ENCODE assay signal across 17 cellular contexts in genomic region chr2:172131713-172132555, GRCh38. TPM values are rescaled to one million over a fixed set of nuclear protein-coding genes. Genes with fewer than 3 reads are reported as not detected.
DNase-seq lines count a peak whose midpoint lies in the region; ATAC-seq, FAIRE-seq and TF ChIP-seq lines count a peak whose summit lies in the region.
"Had no signal": no experiment of that assay in that cellular context is flagged by ENCODE, and none has a peak within 500 bp of the region (broad histone marks: within the 10 kb centered on the region; RNA-seq: fewer than 3 reads in every experiment).

No MANE protein-coding gene starts in this region.

- H3K4me3 ChIP-seq in GM23338 = no peak overlapping the region
- no peak overlapping the region for H3K4me3 ChIP-seq in IMR-90 (ENCODE audit: insufficient read depth, low read depth, low read length)
- H3K4me3 ChIP-seq in H1 (ENCODE audit: extremely low read depth in 1 of 4, insufficient read depth in 2 of 4, low read depth in 3 of 4, low read length in 4 of 4) = no peak overlapping the region
- no peak overlapping the region for H3K4me3 ChIP-seq in mesendoderm (ENCODE audit: low read length)

- H2BK20ac ChIP-seq in IMR-90 (ENCODE audit: low read depth, low read length) (no peak overlapping the region), H1 (ENCODE audit: low read length) (no peak overlapping the region)

- ATAC-seq in GM23338 = peak; percentile 93
- ATAC-seq in IMR-90 (ENCODE audit: low read depth) = no peak

- H2BK15ac ChIP-seq in IMR-90 (ENCODE audit: low read depth, low read length) (no peak overlapping the region), H1 (ENCODE audit: low read length) (no peak overlapping the region), mesendoderm (replicated peaks; ENCODE audit: low read depth) (no peak overlapping the region)

- H3K79me2 ChIP-seq in GM23338 (replicated peaks; ENCODE audit: insufficient read depth) (no peaks in the 10 kb centered on the region), H1 (ENCODE audit: control insufficient read depth in 1 of 2, insufficient read depth in 2 of 2, low read length in 2 of 2) (no peaks in the 10 kb centered on the region), mesendoderm (ENCODE audit: control insufficient read depth, insufficient read depth, low read length) (no peaks in the 10 kb centered on the region)

- no peaks in the 10 kb centered on the region for H3K36me3 ChIP-seq in GM23338 (ENCODE audit: insufficient read depth)
- H3K36me3 ChIP-seq in IMR-90 (ENCODE audit: control insufficient read depth, insufficient read depth, low read length) = no peaks in the 10 kb centered on the region
- H3K36me3 ChIP-seq in H1 (ENCODE audit: control insufficient read depth in 2 of 4, insufficient read depth in 4 of 4, low read length in 3 of 4) = no peaks in the 10 kb centered on the region
- no peaks in the 10 kb centered on the region for H3K36me3 ChIP-seq in mesendoderm (ENCODE audit: control insufficient read depth, insufficient read depth, low read length)

- no peak overlapping the region for H3K56ac ChIP-seq in IMR-90 (ENCODE audit: extremely low read depth, insufficient read depth, low read length)
- H3K56ac ChIP-seq in H1 (replicated peaks; ENCODE audit: insufficient read length, low read depth, low read length) = no peak overlapping the region
- H3K56ac ChIP-seq in mesendoderm (ENCODE audit: low read length) = no peak overlapping the region

- H3K9ac ChIP-seq in IMR-90 (ENCODE audit: low read depth, low read length) = no peak overlapping the region
- H3K9ac ChIP-seq in H1 (replicated peaks in 1 of 4; ENCODE audit: extremely low read depth in 1 of 4, low read depth in 3 of 4, low read length in 3 of 4) = no peak overlapping the region
- H3K9ac ChIP-seq in mesendoderm (ENCODE audit: low read length) = no peak overlapping the region

- H3K4ac ChIP-seq in IMR-90 (ENCODE audit: low read depth, low read length) (no peak overlapping the region), H1 (replicated peaks; ENCODE audit: insufficient read length, low read depth, low read length) (no peak overlapping the region), mesendoderm (ENCODE audit: low read depth, low read length) (no peak overlapping the region)

- H4K20me1 ChIP-seq in GM23338 (replicated peaks; ENCODE audit: insufficient read depth) (no peaks in the 10 kb centered on the region), IMR-90 (ENCODE audit: insufficient read depth, low read length) (no peaks in the 10 kb centered on the region), H1 (replicated peaks in 1 of 2; ENCODE audit: control insufficient read depth in 1 of 2, insufficient read depth in 2 of 2, low read length in 2 of 2) (no peaks in the 10 kb centered on the region)

- DNase-seq in GM23338 (ENCODE audit: low spot score) = peak; percentile 88
- DNase-seq in IMR-90 = no peak
- peak in 1 of 2 experiments; percentile 63 for DNase-seq in H1 (ENCODE audit: low read depth in 1 of 2, low spot score in 2 of 2)
- peak; percentile 42 for DNase-seq in mesendoderm
- DNase-seq in activated CD8-positive, alpha-beta memory T cell treated with anti-CD3 and anti-CD28 coated beads, Interleukin-2, amount 50 U/mL, for 48 hours = no peak
- no peak for DNase-seq in germinal center (ENCODE audit: low spot score)
- DNase-seq in NCI-H446 (lab: John Stamatoyannopoulos, UW) = no peak
- DNase-seq in NCI-H226 = no peak
- DNase-seq: C1 segment of cervical spinal cord, DND-41, GF-D8, MV-4-11, NCI-H1417, NCI-H1930, NCI-H774 had no signal

- no peaks in the 10 kb centered on the region for H3K9me2 ChIP-seq in GM23338 (ENCODE audit: insufficient read depth)

- no peak for TF ChIP-seq EP300 in H1 (IDR thresholded peaks at IDR 0.05; ENCODE audit: borderline replicate concordance in 1 of 2, low read depth in 2 of 2, low read length in 2 of 2)

- H3K4me1 Mint-ChIP-seq in GM23338 = peaks cover 21% of the 10 kb centered on the region

- H4K91ac ChIP-seq in IMR-90 (ENCODE audit: insufficient read depth, low read depth, low read length) (no peak overlapping the region), H1 (replicated peaks; ENCODE audit: insufficient read length, low read length) (peak overlapping the region; percentile 70)

- H2BK12ac ChIP-seq in H1 (ENCODE audit: low read depth, low read length) = peak overlapping the region; percentile 77; the same call in 1 of the 2 replicates

- CTCF ChIA-PET in IMR-90 (lab: Yijun Ruan, JAX) = no interaction called here
- CTCF ChIA-PET in H1 (lab: Charles Lee; ENCODE audit: partially characterized antibody) = interaction anchor here (0.6 to 2.3 kb wide), 5 partner anchors 26 to 543 kb away, joined by 3 to 9 read pairs (median 3); no protein-coding TSS in a partner anchor

- peaks cover 3% of the 10 kb centered on the region for H3K36me3 Mint-ChIP-seq in GM23338 (ENCODE audit: low read depth)

- H3K27ac ChIP-seq in GM23338 (ENCODE audit: low read depth) (no peak overlapping the region), IMR-90 (ENCODE audit: insufficient read depth, low read length) (no peak overlapping the region), H1 (ENCODE audit: low read depth, low read length) (0 out of 2 replicates have a peak overlapping the region, but pooled peaks have one; percentile 6), mesendoderm (ENCODE audit: low read depth, low read length) (no peak overlapping the region)

- no peaks in the 10 kb centered on the region for H3F3A ChIP-seq in GM23338 (replicated peaks; ENCODE audit: low read depth)

- H2AK5ac ChIP-seq in IMR-90 (ENCODE audit: low read depth, low read length) (no peak overlapping the region), H1 (ENCODE audit: low read depth, low read length) (no peak overlapping the region), mesendoderm (ENCODE audit: low read length) (no peak overlapping the region)

- H2AK9ac ChIP-seq in IMR-90 (replicated peaks; ENCODE audit: low read depth, low read length, poor library complexity) = no peak overlapping the region

- intact Hi-C loops in IMR-90 (cut with micrococcal nuclease) = no loop called here

- no CpG with 5 or more reads among the region's 5 CpGs for WGBS in IMR-90 (ENCODE audit: extremely low coverage in 2 of 2, insufficient read length in 1 of 2), 2 experiments
- WGBS in H1 (ENCODE audit: extremely low coverage in 1 of 2, insufficient coverage in 1 of 2, insufficient read length in 1 of 2, insufficient replicate concordance in 2 of 2, low coverage in 1 of 2, low lambda C conversion rate in 2 of 2, missing lambda C conversion rate in 1 of 2), 2 experiments = 37% methylated on average over 5 of the region's 5 CpGs; no CpG with 5 or more reads in 1 of the 2 experiments
- no CpG with 5 or more reads among the region's 5 CpGs for WGBS in mesendoderm (ENCODE audit: extremely low coverage, insufficient coverage, low lambda C conversion rate)

- H2BK120ac ChIP-seq in IMR-90 (ENCODE audit: low read depth, low read length) (no peak overlapping the region), H1 (replicated peaks; ENCODE audit: low read depth, low read length) (no peak overlapping the region), mesendoderm (ENCODE audit: low read depth, low read length) (no peak overlapping the region)

- H3K23ac ChIP-seq in IMR-90 (ENCODE audit: low read depth, low read length) = no peak overlapping the region
- H3K23ac ChIP-seq in H1 (ENCODE audit: insufficient read length) = no peak overlapping the region
- no peak overlapping the region for H3K23ac ChIP-seq in mesendoderm (ENCODE audit: low read length)

- H3K27me3 Mint-ChIP-seq in GM23338 (ENCODE audit: insufficient read depth, low read depth, poor library complexity) = peaks cover 31% of the 10 kb centered on the region

- H3K9me3 ChIP-seq in IMR-90 (ENCODE audit: control insufficient read depth, insufficient read depth, low read length) (no peaks in the 10 kb centered on the region; the same call in 1 of the 2 replicates), H1 (ENCODE audit: insufficient read depth in 2 of 2, low read depth in 1 of 2, low read length in 1 of 2) (no peaks in the 10 kb centered on the region)

- no peaks in the 10 kb centered on the region for H3K9me1 ChIP-seq in IMR-90 (ENCODE audit: insufficient read depth, low read length)

- POLR2A ChIA-PET in IMR-90 (lab: Charles Lee; ENCODE audit: unreplicated experiment) (no interaction called here), H1 (lab: Charles Lee; ENCODE audit: partially characterized antibody) (interaction anchor here (0.8 kb wide), 1 partner anchor 39 kb away, joined by 3 read pairs; no protein-coding TSS in a partner anchor)

- H3K79me1 ChIP-seq in IMR-90 (ENCODE audit: low read depth in 1 of 2, low read length in 2 of 2) (no peaks in the 10 kb centered on the region), H1 (ENCODE audit: low read depth, low read length) (no peaks in the 10 kb centered on the region), mesendoderm (ENCODE audit: low read length) (no peaks in the 10 kb centered on the region)

- dilution Hi-C loops in IMR-90 (cut with HindIII; ENCODE audit: low sequenced_read_pairs, unreplicated experiment) = no loop called here

- H3K27me3 ChIP-seq in GM23338 (ENCODE audit: insufficient read depth) (peaks cover 44% of the 10 kb centered on the region), IMR-90 (ENCODE audit: control insufficient read depth, insufficient read depth, low read length) (peaks cover 7% of the 10 kb centered on the region), H1 (replicated peaks in 1 of 4; ENCODE audit: control insufficient read depth in 3 of 4, extremely low read depth in 1 of 4, insufficient read depth in 3 of 4, low read length in 3 of 4) (no peaks in the 10 kb centered on the region; a peak in 2 of 7 replicates), mesendoderm (ENCODE audit: insufficient read depth, low read length, poor library complexity) (no peaks in the 10 kb centered on the region)

- H3K27ac Mint-ChIP-seq in GM23338 = no peak overlapping the region

- in situ Hi-C loops in IMR-90 (cut with MboI; ENCODE audit: low sequenced_read_pairs) = loop anchor here (10.0 kb wide), 1 partner anchor 537 kb away; no protein-coding TSS in a partner anchor

- H3K14ac ChIP-seq in IMR-90 (replicated peaks; ENCODE audit: low read depth, low read length) = no peak overlapping the region
- H3K14ac ChIP-seq in H1 (ENCODE audit: insufficient read length) = no peak overlapping the region

- H3K4me2 ChIP-seq in GM23338 (peak overlapping the region; percentile 15), IMR-90 (ENCODE audit: low read depth, low read length) (no peak overlapping the region), H1 (ENCODE audit: insufficient read depth in 1 of 2, low read depth in 2 of 2, low read length in 2 of 2) (peak overlapping the region; percentile 5 to 39; a peak in 2 of 4 replicates), mesendoderm (ENCODE audit: low read length) (no peak overlapping the region)

- no peak for TF ChIP-seq CTCF in GM23338 (conservative IDR thresholded peaks at IDR 0.05; ENCODE audit: low read depth in 2 of 2)
- TF ChIP-seq CTCF in IMR-90 (conservative IDR thresholded peaks at IDR 0.05; ENCODE audit: low read depth, low read length) = no peak
- no peak for TF ChIP-seq CTCF in H1 (IDR thresholded peaks at IDR 0.05; ENCODE audit: control extremely low read depth in 1 of 3, insufficient read depth in 1 of 3, low read depth in 1 of 3, low read length in 3 of 3)

- H2BK5ac ChIP-seq in IMR-90 (ENCODE audit: low read depth, low read length, poor library complexity, severe bottlenecking) (no peak overlapping the region), H1 (ENCODE audit: low read depth, low read length) (peak overlapping the region; percentile 37; the same call in 1 of the 2 replicates), mesendoderm (ENCODE audit: low read length) (no peak overlapping the region)

- TF ChIP-seq RAD21 in IMR-90 (IDR thresholded peaks at IDR 0.05; ENCODE audit: low read length) (no peak), H1 (IDR thresholded peaks at IDR 0.05 in 1 of 2, conservative IDR thresholded peaks at IDR 0.05 in 1 of 2; ENCODE audit: low read depth in 2 of 2, low read length in 2 of 2) (no peak)

- H3K4me3 Mint-ChIP-seq in GM23338 = no peak overlapping the region

- H3K4me1 ChIP-seq in GM23338 (ENCODE audit: insufficient read depth) = peaks cover 30% of the 10 kb centered on the region
- H3K4me1 ChIP-seq in IMR-90 (ENCODE audit: control insufficient read depth, insufficient read depth, low read length) = peaks cover 2% of the 10 kb centered on the region; the same call in 1 of the 2 replicates
- peaks cover 0 to 15% (median 9%) of the 10 kb centered on the region in 4 experiments; a peak in 5 of 7 replicates for H3K4me1 ChIP-seq in H1 (replicated peaks in 1 of 4; ENCODE audit: control insufficient read depth in 3 of 4, insufficient read depth in 4 of 4, low read length in 3 of 4)
- peaks cover 3% of the 10 kb centered on the region for H3K4me1 ChIP-seq in mesendoderm (ENCODE audit: control insufficient read depth, low read depth, low read length)

- TF ChIP-seq POLR2A in IMR-90 (IDR thresholded peaks at IDR 0.05; ENCODE audit: low read depth, low read length) (no peak), H1 (IDR thresholded peaks at IDR 0.05; ENCODE audit: control extremely low read depth in 1 of 2, low read depth in 2 of 2, low read length in 2 of 2) (no peak)

- no peak overlapping the region for H4K8ac ChIP-seq in IMR-90 (ENCODE audit: low read depth in 2 of 2, low read length in 2 of 2)
- peak overlapping the region; percentile 22; the same call in 1 of the 2 replicates for H4K8ac ChIP-seq in H1 (ENCODE audit: extremely low read depth, insufficient read depth, low read length)
- H4K8ac ChIP-seq in mesendoderm (ENCODE audit: low read depth, low read length) = no peak overlapping the region

- peak; percentile 97 for FAIRE-seq in H1 (lab: Jason Lieb, UNC)
- FAIRE-seq: GM12891, GM18507 had no signal

- no peak overlapping the region for H3K18ac ChIP-seq in IMR-90 (ENCODE audit: low read depth, low read length)
- peak overlapping the region; percentile 11; the same call in 1 of the 2 replicates for H3K18ac ChIP-seq in H1 (ENCODE audit: extremely low read depth, low read length)
- H3K18ac ChIP-seq in mesendoderm (ENCODE audit: low read length) = no peak overlapping the region

- no peaks in the 10 kb centered on the region for H3K23me2 ChIP-seq in H1 (ENCODE audit: low read depth, low read length)

- H3K9me3 Mint-ChIP-seq in GM23338 = peaks cover 17% of the 10 kb centered on the region; the same call in 2 of the 3 replicates

- H2AFZ ChIP-seq in GM23338 (no peak overlapping the region), IMR-90 (replicated peaks; ENCODE audit: low read length, poor library complexity) (peak overlapping the region; percentile 44), H1 (ENCODE audit: low read length) (no peak overlapping the region)

- no TSS peak for BruUV-seq in IMR-90 (replicated peaks; lab: Mats Ljungman, UMichigan)

- H4K5ac ChIP-seq in IMR-90 (ENCODE audit: low read depth, low read length) = no peak overlapping the region; the same call in 1 of the 2 replicates
- H4K5ac ChIP-seq in H1 (ENCODE audit: insufficient read length, low read depth, low read length) = no peak overlapping the region
- H4K5ac ChIP-seq in mesendoderm (ENCODE audit: low read length) = no peak overlapping the region

RNA-seq across cellular contexts. Expression of gene DLX2, which starts 29.2 kb away (rescaled TPM):
- total RNA-seq in GM23338 (2014; rRNA removed; shearing (Covaris generic)) = 0.16 and 0.24 TPM in 2 replicates
- polyA plus RNA-seq in GM23338 (2016; fragmentation: Nextera tagmentation; extraction: Ambion mirVana) = 0.08 and 0.19 TPM in 2 replicates
- total RNA-seq in IMR-90 (2012; rRNA removed) = not detected in 2 replicates
- 0.38 and 0.44 TPM in 2 replicates for polyA plus RNA-seq in IMR-90 (2012; rRNA removed)
- polyA plus RNA-seq in IMR-90 (2012; cell fraction: cytosol; rRNA removed) = 0.55 and 0.60 TPM in 2 replicates
- polyA plus RNA-seq in IMR-90 (2012; cell fraction: nucleus; rRNA removed; ENCODE audit: low replicate concordance) = 1.1 and 1.2 TPM in 2 replicates
- total RNA-seq in H1 (2021; fragmentation: NEBNext Ultra II Directional; extraction: Animal tissue kit (Norgen Biotek cat#: 25700)) = 0.13 and 0.45 TPM in 2 replicates
- polyA plus RNA-seq in H1 (2011; rRNA removed) = 0.05 TPM in 1 of 2 replicates, not detected in the other
- polyA plus RNA-seq in H1 (2011; cell fraction: cytosol; rRNA removed) = not detected
- polyA plus RNA-seq in H1 (2011; cell fraction: nucleus; rRNA removed) = 0.56 TPM
- polyA plus RNA-seq in H1 (2012, experiment 1 of 2) = 0.11 TPM in 1 of 4 replicates, not detected in the others
- not detected for polyA plus RNA-seq in H1 (2012, experiment 2 of 2)
- polyA plus RNA-seq in H1 (2013, experiment 1 of 2) = 0.06 TPM
- 0.06 TPM for polyA plus RNA-seq in H1 (2013, experiment 2 of 2)
- polyA minus RNA-seq in H1 (2011; rRNA and poly(A)+ RNA removed) = not detected in 2 replicates
- polyA minus RNA-seq in H1 (2011; cell fraction: cytosol; rRNA and poly(A)+ RNA removed) = not detected
- polyA minus RNA-seq in H1 (2011; cell fraction: nucleus; rRNA and poly(A)+ RNA removed) = 0.50 TPM
- polyA plus RNA-seq in mesendoderm (2013, experiment 1 of 2) = 0.14 TPM
- 0.10 TPM for polyA plus RNA-seq in mesendoderm (2013, experiment 2 of 2)

RNA-seq across cellular contexts. Expression of gene DLX1, which starts 46.6 kb away (rescaled TPM):
- not detected in 2 replicates for total RNA-seq in GM23338 (2014; rRNA removed; shearing (Covaris generic))
- polyA plus RNA-seq in GM23338 (2016; fragmentation: Nextera tagmentation; extraction: Ambion mirVana) (not detected in 2 replicates), IMR-90 (2012; rRNA removed) (2.1 and 2.2 TPM in 2 replicates), H1 (2011; rRNA removed) (0.05 and 0.11 TPM in 2 replicates)
- total RNA-seq in IMR-90 (2012; rRNA removed) = 0.36 and 1.1 TPM in 2 replicates
- polyA plus RNA-seq in IMR-90 (2012; cell fraction: cytosol; rRNA removed) = 0.97 and 1.3 TPM in 2 replicates
- polyA plus RNA-seq in IMR-90 (2012; cell fraction: nucleus; rRNA removed; ENCODE audit: low replicate concordance) = 3.7 and 5.4 TPM in 2 replicates
- total RNA-seq in H1 (2021; fragmentation: NEBNext Ultra II Directional; extraction: Animal tissue kit (Norgen Biotek cat#: 25700)) = not detected in 2 replicates
- 0.08 TPM for polyA plus RNA-seq in H1 (2011; cell fraction: cytosol; rRNA removed)
- polyA plus RNA-seq in H1 (2011; cell fraction: nucleus; rRNA removed) = 0.07 TPM
- polyA plus RNA-seq in H1 (2012, experiment 1 of 2) = not detected in 4 replicates
- not detected for polyA plus RNA-seq in H1 (2012, experiment 2 of 2)
- polyA plus RNA-seq in H1 (2013, experiment 1 of 2) = 0.04 TPM
- polyA plus RNA-seq in H1 (2013, experiment 2 of 2) = 0.22 TPM
- polyA minus RNA-seq in H1 (2011; rRNA and poly(A)+ RNA removed) = 0.19 TPM in 1 of 2 replicates, not detected in the other
- polyA minus RNA-seq in H1 (2011; cell fraction: cytosol; rRNA and poly(A)+ RNA removed) = not detected
- not detected for polyA minus RNA-seq in H1 (2011; cell fraction: nucleus; rRNA and poly(A)+ RNA removed)
- 0.29 TPM for polyA plus RNA-seq in mesendoderm (2013, experiment 1 of 2)
- polyA plus RNA-seq in mesendoderm (2013, experiment 2 of 2) = 0.28 TPM

Comparison
In these comparisons a context has a peak if more than half of its experiments do, and no peak if none do; other contexts are left out.
1. DNase-seq: peak in GM23338 (single experiment) and mesendoderm (single experiment); none in IMR-90 (single experiment), activated CD8-positive, alpha-beta memory T cell treated with anti-CD3 and anti-CD28 coated beads, Interleukin-2, amount 50 U/mL, for 48 hours (single experiment), germinal center (single experiment), NCI-H446 (0 of 2) and NCI-H226 (single experiment).
2. H3K4me2 ChIP-seq: peak in GM23338 (single experiment) and H1 (2 of 2); none in IMR-90 (single experiment) and mesendoderm (single experiment).